8 cellular contexts compared by ENCODE assay signal in genomic region chr1:2019162-2019542, GRCh38. TPM values are rescaled to one million over a fixed set of nuclear protein-coding genes. Genes with fewer than 3 reads are reported as not detected.
DNase-seq lines count a peak whose midpoint lies in the region; ATAC-seq, FAIRE-seq and TF ChIP-seq lines count a peak whose summit lies in the region.
"Had no signal": no experiment of that assay in that cellular context is flagged by ENCODE, and none has a peak within 500 bp of the region (broad histone marks: within the 10 kb centered on the region; RNA-seq: fewer than 3 reads in every experiment).

Gene GABRD (plus strand): TSS chr1:2019345. CDS start chr1:2019424, 79 bp downstream.

- POLR2A ChIA-PET in IMR-90 (lab: Charles Lee; ENCODE audit: unreplicated experiment) = no interaction called here

- ATAC-seq in IMR-90 (ENCODE audit: low read depth) (peak; percentile 84), GM19324 (IDR thresholded peaks at IDR 0.05; ENCODE audit: low FRiP score, unreplicated experiment) (no peak)

- peak; percentile 12 for DNase-seq in COLO829 (ENCODE audit: low spot score)
- no peak for DNase-seq in IMR-90
- peak; percentile 49 to 75 for DNase-seq in T47D (ENCODE audit: low read depth in 1 of 2, low spot score in 1 of 2)
- DNase-seq in amniotic stem cell (lab: John Stamatoyannopoulos, UW) = no peak
- no peak for DNase-seq in GM12891 (ENCODE audit: insufficient read length, low spot score)

- peaks cover 3% of the 10 kb centered on the region for H3K9me3 Mint-ChIP-seq in nephron

- H4K5ac ChIP-seq in IMR-90 (ENCODE audit: low read depth, low read length) = no peak within 1 kb of the TSS

- no peak within 1 kb of the TSS for H2BK15ac ChIP-seq in IMR-90 (ENCODE audit: low read depth, low read length)

- FAIRE-seq in GM12891 (lab: Jason Lieb, UNC) = no peak
- FAIRE-seq: frontal cortex had no signal

- peaks cover 5% of the 10 kb centered on the region for H3K4me1 Mint-ChIP-seq in nephron

- H4K20me1 ChIP-seq in IMR-90 (ENCODE audit: insufficient read depth, low read length) = no peaks in the 10 kb centered on the region

- CTCF ChIA-PET in IMR-90 (lab: Yijun Ruan, JAX) = no interaction called here

- TF ChIP-seq POLR2A in IMR-90 (IDR thresholded peaks at IDR 0.05; ENCODE audit: low read depth, low read length) = no peak
- no peak for TF ChIP-seq POLR2A in GM12891 (IDR thresholded peaks at IDR 0.05; ENCODE audit: low read depth, low read length)

- no peaks in the 10 kb centered on the region for H3K4me1 ChIP-seq in IMR-90 (ENCODE audit: control insufficient read depth, insufficient read depth, low read length)

- intact Hi-C loops in IMR-90 (cut with micrococcal nuclease) = no loop called here

- no peaks in the 10 kb centered on the region for H3K9me3 ChIP-seq in IMR-90 (ENCODE audit: control insufficient read depth, insufficient read depth, low read length)

- no peaks in the 10 kb centered on the region for H3K79me1 ChIP-seq in IMR-90 (ENCODE audit: low read depth in 1 of 2, low read length in 2 of 2)

- TF ChIP-seq CTCF in IMR-90 (conservative IDR thresholded peaks at IDR 0.05; ENCODE audit: low read depth, low read length) (no peak), nephron (IDR thresholded peaks at IDR 0.05; ENCODE audit: unreplicated experiment in 3 of 3) (no peak)

- no peak within 1 kb of the TSS for H2BK5ac ChIP-seq in IMR-90 (ENCODE audit: low read depth, low read length, poor library complexity, severe bottlenecking)

- in situ Hi-C loops in IMR-90 (cut with MboI; ENCODE audit: low sequenced_read_pairs) (no loop called here), T47D (cut with HindIII; ENCODE audit: low pct_unique_long_range_greater_than_20kb, low sequenced_read_pairs) (no loop called here)

- peaks cover 81% of the 10 kb centered on the region for H3K27me3 ChIP-seq in IMR-90 (ENCODE audit: control insufficient read depth, insufficient read depth, low read length)

- H3K27me3 Mint-ChIP-seq in nephron (ENCODE audit: low read depth) = peaks cover 74% of the 10 kb centered on the region

- no peak within 1 kb of the TSS for H2BK20ac ChIP-seq in IMR-90 (ENCODE audit: low read depth, low read length)

- BruUV-seq in IMR-90 (replicated peaks; lab: Mats Ljungman, UMichigan) = no TSS peak

- H3K36me3 Mint-ChIP-seq in nephron (ENCODE audit: low read depth) = no peaks in the 10 kb centered on the region

- H3K9ac ChIP-seq in IMR-90 (ENCODE audit: low read depth, low read length) = no peak within 1 kb of the TSS

- H3K18ac ChIP-seq in IMR-90 (ENCODE audit: low read depth, low read length) = no peak within 1 kb of the TSS

- H4K91ac ChIP-seq in IMR-90 (ENCODE audit: insufficient read depth, low read depth, low read length) = no peak within 1 kb of the TSS

- no peak within 1 kb of the TSS for H3K4me3 ChIP-seq in IMR-90 (ENCODE audit: insufficient read depth, low read depth, low read length)

- no peak for TF ChIP-seq RAD21 in IMR-90 (IDR thresholded peaks at IDR 0.05; ENCODE audit: low read length)

- no peak within 1 kb of the TSS for H2BK120ac ChIP-seq in IMR-90 (ENCODE audit: low read depth, low read length)

- H2AFZ ChIP-seq in IMR-90 (replicated peaks; ENCODE audit: low read length, poor library complexity) = peak within 1 kb of the TSS; percentile 43

- H4K8ac ChIP-seq in IMR-90 (ENCODE audit: low read depth in 2 of 2, low read length in 2 of 2) = no peak within 1 kb of the TSS

- no peak within 1 kb of the TSS for H3K4me2 ChIP-seq in IMR-90 (ENCODE audit: low read depth, low read length)

- no peak within 1 kb of the TSS for H3K27ac ChIP-seq in IMR-90 (ENCODE audit: insufficient read depth, low read length)

- dilution Hi-C loops in IMR-90 (cut with HindIII; ENCODE audit: low sequenced_read_pairs, unreplicated experiment) = no loop called here

- H3K9me1 ChIP-seq in IMR-90 (ENCODE audit: insufficient read depth, low read length) = no peaks in the 10 kb centered on the region

- no peaks in the 10 kb centered on the region for H3K36me3 ChIP-seq in IMR-90 (ENCODE audit: control insufficient read depth, insufficient read depth, low read length)

- H3K56ac ChIP-seq in IMR-90 (ENCODE audit: extremely low read depth, insufficient read depth, low read length) = no peak within 1 kb of the TSS

- H3K4ac ChIP-seq in IMR-90 (ENCODE audit: low read depth, low read length) = no peak within 1 kb of the TSS

- 3% methylated on average over 42 of the region's 60 CpGs; no CpG with 5 or more reads in 1 of the 2 experiments for WGBS in IMR-90 (ENCODE audit: extremely low coverage in 2 of 2, insufficient read length in 1 of 2), 2 experiments

- peak within 1 kb of the TSS; percentile 78 to 90 (median 85) for H3K4me3 Mint-ChIP-seq in nephron

- H3K23ac ChIP-seq in IMR-90 (ENCODE audit: low read depth, low read length) = no peak within 1 kb of the TSS

- H3K14ac ChIP-seq in IMR-90 (replicated peaks; ENCODE audit: low read depth, low read length) = no peak within 1 kb of the TSS

- H3K27ac Mint-ChIP-seq in nephron = peak within 1 kb of the TSS in 1 of 3 experiments; percentile 46

- H2AK9ac ChIP-seq in IMR-90 (replicated peaks; ENCODE audit: low read depth, low read length, poor library complexity) = peak within 1 kb of the TSS; percentile 61

- H2AK5ac ChIP-seq in IMR-90 (ENCODE audit: low read depth, low read length) = no peak within 1 kb of the TSS

TF ChIP-seq in IMR-90, 13 proteins besides CTCF, POLR2A, EP300 and RAD21 (continues in another document):
- no peak for TF ChIP-seq FOS (IDR thresholded peaks at IDR 0.05; ENCODE audit: low read depth, low read length)
- no peak for TF ChIP-seq BHLHE40 (IDR thresholded peaks at IDR 0.05; ENCODE audit: low read depth, low read length)
- TF ChIP-seq NFE2L2 (IDR thresholded peaks at IDR 0.05; ENCODE audit: low read depth, low read length) = no peak
- no peak for TF ChIP-seq CEBPB (IDR thresholded peaks at IDR 0.05; ENCODE audit: low read depth, low read length)
- no peak for TF ChIP-seq MXI1 (IDR thresholded peaks at IDR 0.05; ENCODE audit: borderline replicate concordance, low read depth, low read length)
- no peak for TF ChIP-seq MAFK (IDR thresholded peaks at IDR 0.05; ENCODE audit: low read depth, low read length)
- no peak for TF ChIP-seq RFX5 (IDR thresholded peaks at IDR 0.05; ENCODE audit: low read depth, low read length)
- TF ChIP-seq MAZ (IDR thresholded peaks at IDR 0.05; ENCODE audit: borderline replicate concordance, low read depth, low read length) = no peak
- no peak for TF ChIP-seq CHD1 (IDR thresholded peaks at IDR 0.05; ENCODE audit: low read depth, low read length)
- no peak for TF ChIP-seq USF2 (IDR thresholded peaks at IDR 0.05; ENCODE audit: low read depth, low read length)
- TF ChIP-seq SMC3 (IDR thresholded peaks at IDR 0.05; ENCODE audit: low read depth, low read length) = no peak

TF ChIP-seq in GM12891, 5 proteins besides CTCF, POLR2A, EP300 and RAD21:
- no peak for TF ChIP-seq TAF1 (IDR thresholded peaks at IDR 0.05; ENCODE audit: low read depth, low read length)
- TF ChIP-seq SPI1 (IDR thresholded peaks at IDR 0.05; ENCODE audit: low read depth, low read length) = no peak
- no peak for TF ChIP-seq POU2F2 (IDR thresholded peaks at IDR 0.05; ENCODE audit: low read depth, low read length)
- no peak for TF ChIP-seq PAX5 (IDR thresholded peaks at IDR 0.05; ENCODE audit: insufficient read depth, low read length, severe bottlenecking)
- no peak for TF ChIP-seq POLR2AphosphoS5 (IDR thresholded peaks at IDR 0.05; ENCODE audit: low read depth, low read length)

RNA-seq across cellular contexts. Expression of gene GABRD, which starts in this region (rescaled TPM):
- not detected in 2 replicates for total RNA-seq in IMR-90 (2012; rRNA removed)
- not detected in 2 replicates for polyA plus RNA-seq in IMR-90 (2012; rRNA removed)
- polyA plus RNA-seq in IMR-90 (2012; cell fraction: cytosol; rRNA removed) = not detected in 2 replicates
- polyA plus RNA-seq in IMR-90 (2012; cell fraction: nucleus; rRNA removed; ENCODE audit: low replicate concordance) = not detected in 2 replicates
- polyA plus RNA-seq in GM12891 (2012; ENCODE audit: low read depth, missing spikeins) = not detected

Comparison
In these comparisons a context has a peak if more than half of its experiments do, and no peak if none do; other contexts are left out.
1. Peak in ATAC-seq in IMR-90; RNA of the gene not detected or under 1 TPM.
2. DNase-seq: peak in COLO829 (single experiment) and T47D (2 of 2); none in IMR-90 (single experiment), amniotic stem cell (single experiment) and GM12891 (single experiment).